In genomic region chrX:139932901-139933796, GRCh38 we compare ENCODE assay signal across 8 cellular contexts. TPM values are rescaled to one million over a fixed set of nuclear protein-coding genes. Genes with fewer than 3 reads are reported as not detected.
A peak's percentile ranks its signal among the peaks of the same experiment; 100 is the strongest.
DNase-seq lines count a peak whose midpoint lies in the region; ATAC-seq and TF ChIP-seq lines count a peak whose summit lies in the region.

Gene ATP11C (minus strand): TSS chrX:139933053. CDS start chrX:139932042, 1,011 bp downstream.

- H3K27ac ChIP-seq in ACC112 (ENCODE audit: low read depth, low read length) (peak within 1 kb of the TSS; percentile 78), right lobe of liver (peak within 1 kb of the TSS; percentile 82 to 96 (median 85))

- TF ChIP-seq POLR2A in right lobe of liver (IDR thresholded peaks at IDR 0.05), result peak; percentile 65

- intact Hi-C loops in right lobe of liver (cut with DNase I), result no loop called here

- WGBS in right lobe of liver (ENCODE audit: insufficient coverage, low coverage, low lambda C conversion rate, missing lambda C conversion rate), result 17% methylated on average over 30 of the region's 52 CpGs

- DNase-seq in NCI-H345 treated with DMSO at 0.1 percent for 48 hours (lab: John Stamatoyannopoulos, UW; ENCODE audit: unreplicated experiment) (peak; percentile 13), dermis blood vessel endothelial cell (peak; percentile 86), right lobe of liver (peak; percentile 84 to 90 (median 84))
- DNase-seq in activated CD4-positive, alpha-beta T cell treated with anti-CD3 and anti-CD28 coated beads, Interleukin-2, amount 50 U/mL, for 1 hour, result peak; percentile 78
- DNase-seq in stimulated activated CD4-positive, alpha-beta T cell treated with anti-CD3 and anti-CD28 coated beads, Interleukin-4, amount 100 ng/mL, for 24 hours, result peak; percentile 83

- peak in 2 of 4 donors; percentile 4 to 23 for TF ChIP-seq CTCF in right lobe of liver (IDR thresholded peaks at IDR 0.05)

- H3K4me1 ChIP-seq in ACC112 (ENCODE audit: control insufficient read depth, insufficient read depth, low read length, unreplicated experiment) (peaks cover 14% of the 10 kb centered on the region), right lobe of liver (peaks cover 0 to 4% (median 0%) of the 10 kb centered on the region in 4 donors)

- peaks cover 33% of the 10 kb centered on the region for H3K79me2 ChIP-seq in ACC112 (ENCODE audit: control insufficient read depth, insufficient read depth, low read length, unreplicated experiment)

- no peaks in the 10 kb centered on the region for H3K27me3 ChIP-seq in ACC112 (ENCODE audit: insufficient read depth, low read length)
- no peaks in the 10 kb centered on the region for H3K27me3 ChIP-seq in right lobe of liver

- H2AFZ ChIP-seq in ACC112 (ENCODE audit: low read length, unreplicated experiment), result peak within 1 kb of the TSS; percentile 93

- H3K36me3 ChIP-seq in ACC112 (ENCODE audit: insufficient read depth, low read length) (no peaks in the 10 kb centered on the region), right lobe of liver (no peaks in the 10 kb centered on the region)

- H3K4me3 ChIP-seq in ACC112 (ENCODE audit: low read depth, low read length) (peak within 1 kb of the TSS; percentile 78), right lobe of liver (peak within 1 kb of the TSS; percentile 69 to 77 (median 74))

- ATAC-seq in GM18519 (IDR thresholded peaks at IDR 0.05; ENCODE audit: low FRiP score, unreplicated experiment) (peak; percentile 61), HG03045 (IDR thresholded peaks at IDR 0.05; ENCODE audit: unreplicated experiment) (peak; percentile 82), right lobe of liver (peak; percentile 83 to 91 (median 85))

- H3K9me3 ChIP-seq in right lobe of liver, result no peaks in the 10 kb centered on the region

RNA-seq across cellular contexts. Expression of gene ATP11C, which starts in this region (rescaled TPM):
- total RNA-seq in dermis blood vessel endothelial cell (93.1 and 118 TPM in 2 replicates), right lobe of liver (10 to 100 TPM; 21.4 to 34.0 (median 29.1) TPM)

Comparison
In these comparisons a context has a peak if more than half of its experiments do, and no peak if none do; other contexts are left out.
1. Peak in every context shown above with its lines: DNase-seq, ATAC-seq, H3K4me3 ChIP-seq and H3K27ac ChIP-seq.
2. DNase-seq: peak in every context shown above with its lines; median percentile 86 in dermis blood vessel endothelial cell; 84 in right lobe of liver; 83 in stimulated activated CD4-positive, alpha-beta T cell treated with anti-CD3 and anti-CD28 coated beads, Interleukin-4, amount 100 ng/mL, for 24 hours; 78 in activated CD4-positive, alpha-beta T cell treated with anti-CD3 and anti-CD28 coated beads, Interleukin-2, amount 50 U/mL, for 1 hour; 13 in NCI-H345 treated with DMSO at 0.1 percent for 48 hours.